In the genomic region with DNA sequence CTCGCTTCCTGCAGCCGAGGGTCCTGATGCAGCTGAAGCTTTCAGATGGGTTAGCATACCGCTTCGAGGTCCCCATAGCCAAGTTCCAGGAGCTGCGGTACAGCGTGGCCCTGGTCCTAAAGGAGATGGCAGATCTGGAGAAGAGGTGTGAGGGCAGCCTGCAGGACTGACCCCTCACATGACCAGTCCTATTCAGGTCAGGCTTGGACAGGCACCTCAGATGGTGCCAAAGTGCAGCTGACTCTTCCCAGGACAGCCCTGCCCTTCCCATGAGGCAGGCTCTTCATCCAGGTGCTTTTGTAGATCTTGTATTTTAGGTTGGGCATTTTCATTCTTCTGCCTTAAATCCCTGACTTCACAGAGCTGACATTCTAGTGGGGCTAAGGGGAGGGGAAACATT, we compare ENCODE assay signal across 12 cellular contexts. TPM values are rescaled to one million over a fixed set of nuclear protein-coding genes. Genes with fewer than 3 reads are reported as not detected.
A peak's percentile ranks its signal among the peaks of the same experiment; 100 is the strongest.
DNase-seq lines count a peak whose midpoint lies in the region; ATAC-seq and TF ChIP-seq lines count a peak whose summit lies in the region.
"Had no signal": no experiment of that assay in that cellular context is flagged by ENCODE, and none has a peak within 500 bp of the region (broad histone marks: within the 10 kb centered on the region; RNA-seq: fewer than 3 reads in every experiment).

No MANE protein-coding gene starts in this region.

- H3K36me3 ChIP-seq in colonic mucosa, result no peaks in the 10 kb centered on the region
- H3K36me3 ChIP-seq in mucosa of descending colon (ENCODE audit: low read depth), result no peaks in the 10 kb centered on the region
- no peaks in the 10 kb centered on the region for H3K36me3 ChIP-seq in thyroid gland
- H3K36me3 ChIP-seq in Peyer's patch, result peaks cover 0 to 15% (median 0%) of the 10 kb centered on the region in 3 donors

- no peak overlapping the region for H3K27ac Mint-ChIP-seq in activated CD8-positive, alpha-beta T cell treated with anti-CD3 and anti-CD28 coated beads, Interleukin-2, amount 10 ng/mL, durations not matched to agents 7 days and 5 days
- no peak overlapping the region for H3K27ac Mint-ChIP-seq in stimulated activated naive B cell treated with anti-CD40 and anti-IgM and Interleukin-4, amounts not matched to agents 10 μg/mL and 1 μg/mL and 100 μg/mL, for 72 hours
- H3K27ac Mint-ChIP-seq: GM23338 had no signal

- WGBS in thyroid gland, 2 donors, result 95% methylated on average over 4 to 6 of the region's 6 CpGs

- no peak for DNase-seq in colonic mucosa
- peak in 1 of 3 donors; percentile 31 for DNase-seq in mucosa of descending colon
- DNase-seq in thyroid gland, result peak in 1 of 2 donors; percentile 19
- no peak for DNase-seq in activated CD8-positive, alpha-beta T cell treated with anti-CD3 and anti-CD28 coated beads, Interleukin-2, amount 10 ng/mL, durations not matched to agents 7 days and 5 days
- DNase-seq in stimulated activated naive B cell treated with anti-CD40 and anti-IgM and Interleukin-4, amounts not matched to agents 10 μg/mL and 1 μg/mL and 100 μg/mL, for 72 hours, result no peak
- DNase-seq in Peyer's patch, result no peak
- DNase-seq: Karpas-422, NCI-H1417 treated with DMSO at 0.1 percent for 48 hours, NCI-H510A treated with DMSO at 0.1 percent for 48 hours had no signal

- peaks cover 10% of the 10 kb centered on the region for H3K4me1 ChIP-seq in colonic mucosa
- peaks cover 14% of the 10 kb centered on the region for H3K4me1 ChIP-seq in mucosa of descending colon (ENCODE audit: low read depth)
- peaks cover 28 to 49% of the 10 kb centered on the region in 2 donors for H3K4me1 ChIP-seq in thyroid gland
- H3K4me1 ChIP-seq in Peyer's patch, result peaks cover 0 to 11% (median 0%) of the 10 kb centered on the region in 4 donors

- TF ChIP-seq POLR2A in thyroid gland (IDR thresholded peaks at IDR 0.05) (no peak), Peyer's patch (IDR thresholded peaks at IDR 0.05) (no peak)

- H3K36me3 Mint-ChIP-seq in activated CD8-positive, alpha-beta T cell treated with anti-CD3 and anti-CD28 coated beads, Interleukin-2, amount 10 ng/mL, durations not matched to agents 7 days and 5 days (ENCODE audit: low read depth), result no peaks in the 10 kb centered on the region
- H3K36me3 Mint-ChIP-seq in stimulated activated naive B cell treated with anti-CD40 and anti-IgM and Interleukin-4, amounts not matched to agents 10 μg/mL and 1 μg/mL and 100 μg/mL, for 72 hours, result no peaks in the 10 kb centered on the region

- H3K4me3 Mint-ChIP-seq in activated CD8-positive, alpha-beta T cell treated with anti-CD3 and anti-CD28 coated beads, Interleukin-2, amount 10 ng/mL, durations not matched to agents 7 days and 5 days, result no peak overlapping the region
- H3K4me3 Mint-ChIP-seq in stimulated activated naive B cell treated with anti-CD40 and anti-IgM and Interleukin-4, amounts not matched to agents 10 μg/mL and 1 μg/mL and 100 μg/mL, for 72 hours, result no peak overlapping the region
- H3K4me3 Mint-ChIP-seq: GM23338 had no signal

- no peak for TF ChIP-seq CTCF in C4-2B (conservative IDR thresholded peaks at IDR 0.05)
- no peak for TF ChIP-seq CTCF in colonic mucosa (IDR thresholded peaks at IDR 0.05)
- TF ChIP-seq CTCF in mucosa of descending colon (IDR thresholded peaks at IDR 0.05), result no peak
- no peak for TF ChIP-seq CTCF in thyroid gland (IDR thresholded peaks at IDR 0.05)
- TF ChIP-seq CTCF in Peyer's patch (IDR thresholded peaks at IDR 0.05), result no peak

- intact Hi-C loops in colonic mucosa (cut with DNase I), result loop anchor here (10.0 kb wide), 1 partner anchor 59 kb away; no protein-coding TSS in a partner anchor
- intact Hi-C loops in mucosa of descending colon (cut with DNase I, micrococcal nuclease), result no loop called here
- intact Hi-C loops in thyroid gland (cut with DNase I), result loop anchor here (10.0 kb wide), 1 partner anchor 81 kb away; no protein-coding TSS in a partner anchor

- POLR2A ChIA-PET in activated CD8-positive, alpha-beta T cell treated with anti-CD3 and anti-CD28 coated beads, Interleukin-2, amount 10 ng/mL, durations not matched to agents 7 days and 5 days (lab: Charles Lee), result no interaction called here

- no peaks in the 10 kb centered on the region for H3K27me3 ChIP-seq in colonic mucosa
- H3K27me3 ChIP-seq in thyroid gland, result no peaks in the 10 kb centered on the region
- H3K27me3 ChIP-seq in Peyer's patch, result no peaks in the 10 kb centered on the region

- H3K9ac ChIP-seq in colonic mucosa (ENCODE audit: low read depth in 2 of 2, low read length in 2 of 2), result no peak overlapping the region

- H3K4me3 ChIP-seq in colonic mucosa (no peak overlapping the region), mucosa of descending colon (no peak overlapping the region), thyroid gland (replicated peaks in 1 of 3) (no peak overlapping the region), Peyer's patch (no peak overlapping the region)
- H3K4me3 ChIP-seq: GM23338 had no signal

- H3K9me3 Mint-ChIP-seq in activated CD8-positive, alpha-beta T cell treated with anti-CD3 and anti-CD28 coated beads, Interleukin-2, amount 10 ng/mL, durations not matched to agents 7 days and 5 days (ENCODE audit: insufficient read depth), result no peaks in the 10 kb centered on the region
- H3K9me3 Mint-ChIP-seq in stimulated activated naive B cell treated with anti-CD40 and anti-IgM and Interleukin-4, amounts not matched to agents 10 μg/mL and 1 μg/mL and 100 μg/mL, for 72 hours, result no peaks in the 10 kb centered on the region

- peak; percentile 55 for ATAC-seq in mucosa of descending colon
- ATAC-seq in activated CD8-positive, alpha-beta T cell treated with anti-CD3 and anti-CD28 coated beads, Interleukin-2, amount 10 ng/mL, durations not matched to agents 7 days and 5 days, result no peak
- no peak for ATAC-seq in stimulated activated naive B cell treated with anti-CD40 and anti-IgM and Interleukin-4, amounts not matched to agents 10 μg/mL and 1 μg/mL and 100 μg/mL, for 72 hours (replicated peaks)
- ATAC-seq: GM23338 had no signal

- CTCF ChIA-PET in activated CD8-positive, alpha-beta T cell treated with anti-CD3 and anti-CD28 coated beads, Interleukin-2, amount 10 ng/mL, durations not matched to agents 7 days and 5 days (lab: Charles Lee), result no interaction called here

- no peaks in the 10 kb centered on the region for H3K9me3 ChIP-seq in colonic mucosa
- no peaks in the 10 kb centered on the region for H3K9me3 ChIP-seq in mucosa of descending colon
- no peaks in the 10 kb centered on the region for H3K9me3 ChIP-seq in thyroid gland
- H3K9me3 ChIP-seq in Peyer's patch, result no peaks in the 10 kb centered on the region

- no peaks in the 10 kb centered on the region for H3K4me1 Mint-ChIP-seq in activated CD8-positive, alpha-beta T cell treated with anti-CD3 and anti-CD28 coated beads, Interleukin-2, amount 10 ng/mL, durations not matched to agents 7 days and 5 days (ENCODE audit: low read depth)
- no peaks in the 10 kb centered on the region for H3K4me1 Mint-ChIP-seq in stimulated activated naive B cell treated with anti-CD40 and anti-IgM and Interleukin-4, amounts not matched to agents 10 μg/mL and 1 μg/mL and 100 μg/mL, for 72 hours

- peak overlapping the region; percentile 95 for H3K27ac ChIP-seq in C4-2B
- H3K27ac ChIP-seq in colonic mucosa, result peak overlapping the region; percentile 10
- H3K27ac ChIP-seq in thyroid gland, result peak overlapping the region; percentile 25 to 42 (median 36)
- H3K27ac ChIP-seq in Peyer's patch, result no peak overlapping the region
- H3K27ac ChIP-seq: RWPE1 had no signal

- no peaks in the 10 kb centered on the region for H3K27me3 Mint-ChIP-seq in activated CD8-positive, alpha-beta T cell treated with anti-CD3 and anti-CD28 coated beads, Interleukin-2, amount 10 ng/mL, durations not matched to agents 7 days and 5 days (ENCODE audit: low read depth)
- H3K27me3 Mint-ChIP-seq in stimulated activated naive B cell treated with anti-CD40 and anti-IgM and Interleukin-4, amounts not matched to agents 10 μg/mL and 1 μg/mL and 100 μg/mL, for 72 hours, result no peaks in the 10 kb centered on the region

RNA-seq across cellular contexts. Expression of gene LNX1, which starts 15.1 kb away (rescaled TPM):
- 10 to 100 TPM in 1 of 2 donors, 1 to 10 TPM in 1; 9.7 to 25.0 TPM for total RNA-seq in colonic mucosa
- 10 to 100 TPM in 2 of 3 donors, 1 to 10 TPM in 1; 8.2 to 24.3 (median 23.2) TPM for total RNA-seq in mucosa of descending colon
- total RNA-seq in thyroid gland, result 10 to 100 TPM; 34.3 to 63.8 (median 43.3) TPM
- not detected for total RNA-seq in activated CD8-positive, alpha-beta T cell treated with anti-CD3 and anti-CD28 coated beads, Interleukin-2, amount 10 ng/mL, durations not matched to agents 7 days and 5 days
- 10 to 100 TPM; 18.4 to 55.3 (median 31.9) TPM for total RNA-seq in Peyer's patch

Comparison
In these comparisons a context has a peak if more than half of its experiments do, and no peak if none do; other contexts are left out.
1. H3K27ac ChIP-seq: peak in C4-2B (single experiment), colonic mucosa (single experiment) and thyroid gland (3 of 3); none in Peyer's patch (0 of 4).
2. RNA of gene LNX1, which starts 15.1 kb away (total RNA-seq): 34.3 to 63.8 TPM in thyroid gland, 18.4 to 55.3 TPM in Peyer's patch, 9.7 to 25.0 TPM in colonic mucosa and 8.2 to 24.3 TPM in mucosa of descending colon; not detected in activated CD8-positive, alpha-beta T cell treated with anti-CD3 and anti-CD28 coated beads, Interleukin-2, amount 10 ng/mL, durations not matched to agents 7 days and 5 days; every median in the first group is over 4 times any median in the second.
3. intact Hi-C loops: an anchor here in colonic mucosa (10.0 kb wide) and thyroid gland (10.0 kb wide); none called in mucosa of descending colon.